Comparison of ENCODE assay signal across 9 cellular contexts in the genomic region with DNA sequence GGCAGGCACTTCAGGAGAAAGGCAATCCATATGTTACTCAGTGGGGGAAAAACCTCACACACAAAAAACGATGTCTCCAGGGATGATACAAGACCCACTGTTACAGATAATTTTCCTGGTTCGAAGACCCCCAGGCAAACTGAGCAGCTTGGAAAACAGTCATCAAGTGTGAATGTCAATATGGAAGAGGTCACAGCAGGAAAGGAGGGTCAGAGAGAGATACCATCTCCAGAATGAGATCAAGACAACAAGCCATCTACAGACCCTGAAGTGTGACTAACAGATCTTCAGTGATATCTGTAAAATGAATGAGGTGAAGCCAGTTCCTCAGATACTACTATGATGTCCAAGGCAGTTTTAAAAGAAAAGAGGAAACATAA. TPM values are rescaled to one million over a fixed set of nuclear protein-coding genes. Genes with fewer than 3 reads are reported as not detected.
DNase-seq lines count a peak whose midpoint lies in the region; ATAC-seq and TF ChIP-seq lines count a peak whose summit lies in the region.
"Had no signal": no experiment of that assay in that cellular context is flagged by ENCODE, and none has a peak within 500 bp of the region (broad histone marks: within the 10 kb centered on the region; RNA-seq: fewer than 3 reads in every experiment).

No MANE protein-coding gene starts in this region.

- peaks cover 15% of the 10 kb centered on the region for H3K36me3 Mint-ChIP-seq in effector memory CD8-positive, alpha-beta T cell (ENCODE audit: insufficient read depth)

- peaks cover 13 to 23% of the 10 kb centered on the region in 2 donors for H3K4me1 Mint-ChIP-seq in effector memory CD8-positive, alpha-beta T cell (ENCODE audit: low read depth in 2 of 2)

- no peaks in the 10 kb centered on the region for H3K27me3 ChIP-seq in BE2C
- H3K27me3 ChIP-seq: sigmoid colon had no signal

- H3K27ac Mint-ChIP-seq in effector memory CD8-positive, alpha-beta T cell = peak overlapping the region; percentile 95 to 99

- peak overlapping the region; percentile 55 to 75 for H3K4me3 Mint-ChIP-seq in effector memory CD8-positive, alpha-beta T cell

- H3K9me3 Mint-ChIP-seq in effector memory CD8-positive, alpha-beta T cell = no peaks in the 10 kb centered on the region

- peaks cover 4% of the 10 kb centered on the region for H3K4me1 ChIP-seq in BE2C

- ATAC-seq in GM18868 (IDR thresholded peaks at IDR 0.05; ENCODE audit: unreplicated experiment) (peak; percentile 27), GM19328 (IDR thresholded peaks at IDR 0.05; ENCODE audit: unreplicated experiment) (no peak)
- ATAC-seq in effector memory CD8-positive, alpha-beta T cell (replicated peaks) = peak; percentile 22

- TF ChIP-seq CTCF in BE2C (IDR thresholded peaks at IDR 0.05; ENCODE audit: low read depth, low read length) = no peak

- no peak overlapping the region for H3K4me3 ChIP-seq in BE2C (ENCODE audit: low read depth, low read length)
- H3K4me3 ChIP-seq: sigmoid colon had no signal

- H3K9me3 ChIP-seq in BE2C = no peaks in the 10 kb centered on the region
- H3K9me3 ChIP-seq: sigmoid colon had no signal

- H3K27me3 Mint-ChIP-seq in effector memory CD8-positive, alpha-beta T cell = no peaks in the 10 kb centered on the region

- no peaks in the 10 kb centered on the region for H3K36me3 ChIP-seq in BE2C

- DNase-seq in BE2C = peak; percentile 18
- DNase-seq in NCI-H2171 treated with DMSO at 0.1 percent for 48 hours (lab: John Stamatoyannopoulos, UW) = peak; percentile 96
- peak in 1 of 3 experiments; percentile 4 for DNase-seq in effector memory CD8-positive, alpha-beta T cell
- no peak for DNase-seq in GM03348 (ENCODE audit: low spot score)
- no peak for DNase-seq in cerebellum (ENCODE audit: low spot score)
- DNase-seq in stimulated activated CD4-positive, alpha-beta T cell treated with anti-CD3 and anti-CD28 coated beads, Interleukin-4, amount 100 ng/mL, for 1 hour = no peak
- DNase-seq: sigmoid colon had no signal

RNA-seq across cellular contexts. Expression of a gene that starts 28.6 kb away (rescaled TPM):
- 20.5 TPM for polyA plus RNA-seq in BE2C (2012; ENCODE audit: insufficient read depth, insufficient read length, low read depth)
- 49.3 TPM for total RNA-seq in cerebellum

Comparison
In these comparisons a context has a peak if more than half of its experiments do, and no peak if none do; other contexts are left out.
1. DNase-seq: peak in BE2C (single experiment) and NCI-H2171 treated with DMSO at 0.1 percent for 48 hours (single experiment); none in GM03348 (single experiment), cerebellum (single experiment) and stimulated activated CD4-positive, alpha-beta T cell treated with anti-CD3 and anti-CD28 coated beads, Interleukin-4, amount 100 ng/mL, for 1 hour (single experiment).